In genomic region chr3:123409443-123410148, GRCh38 we compare ENCODE assay signal across 14 cellular contexts. TPM values are rescaled to one million over a fixed set of nuclear protein-coding genes. Genes with fewer than 3 reads are reported as not detected.
DNase-seq lines count a peak whose midpoint lies in the region; ATAC-seq and TF ChIP-seq lines count a peak whose summit lies in the region.
"Had no signal": no experiment of that assay in that cellular context is flagged by ENCODE, and none has a peak within 500 bp of the region (broad histone marks: within the 10 kb centered on the region; RNA-seq: fewer than 3 reads in every experiment).

No MANE protein-coding gene starts in this region.

- peaks cover 83% of the 10 kb centered on the region for H3K4me1 Mint-ChIP-seq in nephron progenitor cell

- ATAC-seq in HG02610 (IDR thresholded peaks at IDR 0.05; ENCODE audit: unreplicated experiment) = no peak
- ATAC-seq: activated CD8-positive, alpha-beta T cell treated with anti-CD3 and anti-CD28 coated beads, Interleukin-2, amount 10 ng/mL, durations not matched to agents 7 days and 5 days had no signal

- intact Hi-C loops in colonic mucosa (cut with DNase I) = no loop called here

- DNase-seq in COR-L47 (lab: John Stamatoyannopoulos, UW) (peak; percentile 28), colonic mucosa (peak; percentile 82), nephron progenitor cell (peak; percentile 55), DMS114 treated with DMSO at 0.1 percent for 48 hours (lab: John Stamatoyannopoulos, UW; ENCODE audit: unreplicated experiment) (no peak), NCI-H2107 treated with DMSO at 0.1 percent for 48 hours (lab: John Stamatoyannopoulos, UW; ENCODE audit: unreplicated experiment) (no peak), epidermal melanocyte (ENCODE audit: insufficient read length, low spot score) (no peak)
- DNase-seq: activated CD8-positive, alpha-beta T cell treated with anti-CD3 and anti-CD28 coated beads, Interleukin-2, amount 10 ng/mL, durations not matched to agents 7 days and 5 days; C1 segment of cervical spinal cord; central memory CD4-positive, alpha-beta T cell; NCI-H1092; T-helper 2 cell had no signal

- no peak overlapping the region for H3K4me3 ChIP-seq in colonic mucosa

- peak overlapping the region; percentile 48 for H3K27ac ChIP-seq in colonic mucosa

- peaks cover 12% of the 10 kb centered on the region for H3K27me3 Mint-ChIP-seq in nephron progenitor cell (ENCODE audit: low read depth, poor library complexity)

- H3K9ac ChIP-seq in colonic mucosa (ENCODE audit: low read depth in 2 of 2, low read length in 2 of 2) = peak overlapping the region in 1 of 2 donors; percentile 67

- no peaks in the 10 kb centered on the region for H3K27me3 ChIP-seq in colonic mucosa

- no peak for TF ChIP-seq RAD21 in Ishikawa (IDR thresholded peaks at IDR 0.05; ENCODE audit: low read depth)

- no peaks in the 10 kb centered on the region for H3K36me3 Mint-ChIP-seq in nephron progenitor cell (ENCODE audit: low read depth)

- no peaks in the 10 kb centered on the region for H3K9me3 ChIP-seq in colonic mucosa

- H3K27ac Mint-ChIP-seq in nephron progenitor cell = peak overlapping the region; percentile 51
- H3K27ac Mint-ChIP-seq: activated CD8-positive, alpha-beta T cell treated with anti-CD3 and anti-CD28 coated beads, Interleukin-2, amount 10 ng/mL, durations not matched to agents 7 days and 5 days had no signal

- H3K36me3 ChIP-seq in colonic mucosa = no peaks in the 10 kb centered on the region

- H3K4me1 ChIP-seq in colonic mucosa = no peaks in the 10 kb centered on the region

- TF ChIP-seq EP300 in Ishikawa (IDR thresholded peaks at IDR 0.05; ENCODE audit: borderline replicate concordance) = peak; percentile 77; the same call in 1 of the 2 replicates

- TF ChIP-seq CTCF in colonic mucosa (IDR thresholded peaks at IDR 0.05) (no peak), nephron progenitor cell (IDR thresholded peaks at IDR 0.05) (no peak)

- no peak overlapping the region for H3K4me3 Mint-ChIP-seq in nephron progenitor cell
- H3K4me3 Mint-ChIP-seq: activated CD8-positive, alpha-beta T cell treated with anti-CD3 and anti-CD28 coated beads, Interleukin-2, amount 10 ng/mL, durations not matched to agents 7 days and 5 days; neural crest cell had no signal

- no peaks in the 10 kb centered on the region for H3K9me3 Mint-ChIP-seq in nephron progenitor cell
- H3K9me3 Mint-ChIP-seq: neural crest cell had no signal

TF ChIP-seq in Ishikawa, 13 proteins besides CTCF, POLR2A, EP300 and RAD21:
- TF ChIP-seq NFIC (IDR thresholded peaks at IDR 0.05) (peak; percentile 78), EGR1 (IDR thresholded peaks at IDR 0.05) (0 out of 2 replicates have a peak, but pooled peaks have one; percentile 32), TCF12 (IDR thresholded peaks at IDR 0.05; ENCODE audit: low read depth) (peak; percentile 88), USF1 (IDR thresholded peaks at IDR 0.05) (no peak), FOXM1 (IDR thresholded peaks at IDR 0.05; ENCODE audit: borderline replicate concordance, low read depth) (peak; percentile 31; the same call in 1 of the 2 replicates), TEAD4 (IDR thresholded peaks at IDR 0.05) (peak; percentile 17; the same call in 1 of the 2 replicates)

RNA-seq across cellular contexts. Expression of gene ADCY5, which starts 39.3 kb away (rescaled TPM):
- 1 to 10 TPM; 5.6 to 7.8 TPM for total RNA-seq in colonic mucosa
- total RNA-seq: activated CD8-positive, alpha-beta T cell treated with anti-CD3 and anti-CD28 coated beads, Interleukin-2, amount 10 ng/mL, durations not matched to agents 7 days and 5 days had no signal

Comparison
In these comparisons a context has a peak if more than half of its experiments do, and no peak if none do; other contexts are left out.
1. DNase-seq: peak in COR-L47 (single experiment), colonic mucosa (single experiment) and nephron progenitor cell (single experiment); none in DMS114 treated with DMSO at 0.1 percent for 48 hours (single experiment), NCI-H2107 treated with DMSO at 0.1 percent for 48 hours (single experiment) and epidermal melanocyte (single experiment).